8 cellular contexts compared by ENCODE assay signal in genomic region chr1:43454270-43455011, GRCh38. TPM values are rescaled to one million over a fixed set of nuclear protein-coding genes. Genes with fewer than 3 reads are reported as not detected.
DNase-seq lines count a peak whose midpoint lies in the region; ATAC-seq and TF ChIP-seq lines count a peak whose summit lies in the region.

No MANE protein-coding gene starts in this region.

- peak; percentile 58 for DNase-seq in GM04503 (ENCODE audit: low read depth)
- peak; percentile 87 for DNase-seq in NCI-H2081 treated with DMSO at 0.1 percent for 48 hours (lab: John Stamatoyannopoulos, UW)
- DNase-seq in activated B cell treated with CpG ODN at 0.5 μM for 24 hours: no peak
- DNase-seq in islet precursor cell: peak; percentile 87
- DNase-seq in stimulated activated CD4-positive, alpha-beta T cell treated with anti-CD3 and anti-CD28 coated beads, Interleukin-15, amount 100 ng/mL, for 1 hour (ENCODE audit: low read depth in 1 of 2, low spot score in 1 of 2): peak; percentile 18 to 19
- no peak for DNase-seq in KBM-7

- H3K36me3 Mint-ChIP-seq in activated B cell treated with CpG ODN at 0.5 μM for 24 hours (ENCODE audit: low read depth): peaks cover 27% of the 10 kb centered on the region

- peak overlapping the region; percentile 93 for H3K27ac ChIP-seq in cingulate gyrus (ENCODE audit: low read depth, low read length)

- H3K4me1 Mint-ChIP-seq in activated B cell treated with CpG ODN at 0.5 μM for 24 hours: peaks cover 17% of the 10 kb centered on the region

- CTCF ChIA-PET in activated B cell treated with CpG ODN at 0.5 μM for 24 hours (lab: Charles Lee): interaction anchor here (0.9 kb wide), 1 partner anchor 10 kb away, joined by 3 read pairs; no protein-coding TSS in a partner anchor

- ATAC-seq in HG02759 (IDR thresholded peaks at IDR 0.05; ENCODE audit: unreplicated experiment) (peak; percentile 77), activated B cell treated with CpG ODN at 0.5 μM for 24 hours (ENCODE audit: low read depth) (peak; percentile 80)

- peak overlapping the region; percentile 76 for H3K27ac Mint-ChIP-seq in activated B cell treated with CpG ODN at 0.5 μM for 24 hours

- peaks cover 20% of the 10 kb centered on the region for H3K27me3 Mint-ChIP-seq in activated B cell treated with CpG ODN at 0.5 μM for 24 hours

- no peak for TF ChIP-seq CTCF in activated B cell treated with CpG ODN at 0.5 μM for 24 hours (IDR thresholded peaks at IDR 0.05)

- in situ Hi-C loops in KBM-7 (cut with MboI; ENCODE audit: low pct_unique_long_range_greater_than_20kb, low sequenced_read_pairs): no loop called here

- intact Hi-C loops in activated B cell treated with CpG ODN at 0.5 μM for 24 hours (cut with micrococcal nuclease): no loop called here

- H3K9me3 Mint-ChIP-seq in activated B cell treated with CpG ODN at 0.5 μM for 24 hours: no peaks in the 10 kb centered on the region

- H3K4me3 Mint-ChIP-seq in activated B cell treated with CpG ODN at 0.5 μM for 24 hours: peak overlapping the region; percentile 89

- POLR2A ChIA-PET in activated B cell treated with CpG ODN at 0.5 μM for 24 hours (lab: Charles Lee): interaction anchor here (0.6 to 2.7 kb wide), 7 partner anchors 30 to 676 kb away, joined by 3 to 9 read pairs (median 3); partner anchors contain the start of genes CFAP57, EBNA1BP2, ELOVL1 and KDM4A

RNA-seq across cellular contexts. Expression of gene HYI, which starts 0.7 kb away (rescaled TPM):
- 10.0 and 12.3 TPM in 2 replicates for total RNA-seq in activated B cell treated with CpG ODN at 0.5 μM for 24 hours

Comparison
In these comparisons a context has a peak if more than half of its experiments do, and no peak if none do; other contexts are left out.
1. DNase-seq: peak in GM04503 (single experiment), NCI-H2081 treated with DMSO at 0.1 percent for 48 hours (single experiment), islet precursor cell (single experiment) and stimulated activated CD4-positive, alpha-beta T cell treated with anti-CD3 and anti-CD28 coated beads, Interleukin-15, amount 100 ng/mL, for 1 hour (2 of 2); none in activated B cell treated with CpG ODN at 0.5 μM for 24 hours (single experiment) and KBM-7 (single experiment).